Comparison of ENCODE assay signal across 25 cellular contexts in the genomic region with DNA sequence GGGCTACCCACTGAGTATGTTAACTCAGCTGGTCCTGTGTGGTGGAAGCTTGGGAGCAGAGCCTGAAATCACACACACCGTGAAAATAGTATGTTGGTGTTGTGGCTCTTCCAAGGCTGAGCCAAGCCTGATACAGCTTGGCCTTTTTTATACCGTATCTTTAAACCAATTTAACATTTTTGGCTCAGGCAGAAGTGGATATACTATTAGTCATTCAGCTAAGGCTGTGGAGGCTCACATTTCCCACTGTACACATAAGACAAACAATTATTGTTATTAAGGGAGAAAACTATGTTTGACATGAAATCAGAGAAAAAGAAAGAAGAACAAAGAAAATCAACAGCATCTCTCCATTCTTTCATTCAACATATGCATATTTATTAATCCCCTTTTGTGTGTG.
"Had no signal": no experiment of that assay in that cellular context is flagged by ENCODE, and none has a peak within 500 bp of the region (broad histone marks: within the 10 kb centered on the region; RNA-seq: fewer than 3 reads in every experiment).

No MANE protein-coding gene starts in this region.

- H3K9me3 ChIP-seq: breast epithelium had no signal

- H3K27me3 ChIP-seq: breast epithelium had no signal

- H3K9ac ChIP-seq: KMS-11 had no signal

- ATAC-seq: activated CD8-positive, alpha-beta memory T cell treated with anti-CD3 and anti-CD28 coated beads, Interleukin-2, amount 10 ng/mL, durations not matched to agents 7 days and 5 days; T-helper 17 cell; WTC11 had no signal

- H3K27ac ChIP-seq: breast epithelium, KMS-11 had no signal

- H3K4me2 ChIP-seq: KMS-11 had no signal

- H3K4me1 ChIP-seq: breast epithelium had no signal

- DNase-seq: activated CD4-positive, alpha-beta T cell treated with anti-CD3 and anti-CD28 coated beads for 48 hours; activated CD4-positive, alpha-beta T cell treated with anti-CD3 and anti-CD28 coated beads, Interleukin-2, amount 50 U/mL, for 48 hours; activated CD4-positive, CD25-positive, alpha-beta regulatory T cell treated with anti-CD3 and anti-CD28 coated beads, Interleukin-2, amount 50 U/mL, for 72 hours; activated CD8-positive, alpha-beta memory T cell treated with anti-CD3 and anti-CD28 coated beads, Interleukin-2, amount 10 ng/mL, durations not matched to agents 7 days and 5 days; activated effector memory CD4-positive, alpha-beta T cell treated with Interleukin-2 at 50 U/mL for 16 hours; activated naive CD4-positive, alpha-beta T cell; activated T-cell treated with anti-CD3 and anti-CD28 coated beads, Interleukin-2, amount 50 U/mL, for 24 hours; amygdala; central memory CD4-positive, alpha-beta T cell; MV-4-11; NCI-H1092 treated with DMSO at 0.1 percent for 48 hours; NCI-H1417 treated with DMSO at 0.1 percent for 48 hours; NCI-H1694; NCI-H2029; NCI-H2107; NCI-H2171 treated with DMSO at 0.1 percent for 48 hours; NCI-H226; NCI-H526 treated with DMSO at 0.1 percent for 48 hours; NCI-H82; SHP77 treated with DMSO at 0.1 percent for 48 hours; T-helper 17 cell; T-helper 9 cell had no signal

- H3K4me3 ChIP-seq: breast epithelium had no signal

- H3K36me3 ChIP-seq: breast epithelium had no signal
